ENCODE assay signal across 1 cellular context in genomic region chr10:50416885-50417284, GRCh38.
TF ChIP-seq lines count a peak whose summit lies in the region.

No MANE protein-coding gene starts in this region.

TF ChIP-seq in K562, 482 proteins besides CTCF, POLR2A, EP300 and RAD21 (continued from another document):
- TF ChIP-seq ZNF318 (IDR thresholded peaks at IDR 0.05; ENCODE audit: borderline replicate concordance in 1 of 2, low read depth in 1 of 2): 0 out of 4 replicates have a peak, but pooled peaks of 1 of the 2 experiments have one; percentile 14
- no peak for TF ChIP-seq ZNF699 (CRISPR knock-in tag; IDR thresholded peaks at IDR 0.05; ENCODE audit: insufficient replicate concordance)
- no peak for TF ChIP-seq HIVEP1 (CRISPR knock-in tag; IDR thresholded peaks at IDR 0.05)
- TF ChIP-seq, protein P1, sequence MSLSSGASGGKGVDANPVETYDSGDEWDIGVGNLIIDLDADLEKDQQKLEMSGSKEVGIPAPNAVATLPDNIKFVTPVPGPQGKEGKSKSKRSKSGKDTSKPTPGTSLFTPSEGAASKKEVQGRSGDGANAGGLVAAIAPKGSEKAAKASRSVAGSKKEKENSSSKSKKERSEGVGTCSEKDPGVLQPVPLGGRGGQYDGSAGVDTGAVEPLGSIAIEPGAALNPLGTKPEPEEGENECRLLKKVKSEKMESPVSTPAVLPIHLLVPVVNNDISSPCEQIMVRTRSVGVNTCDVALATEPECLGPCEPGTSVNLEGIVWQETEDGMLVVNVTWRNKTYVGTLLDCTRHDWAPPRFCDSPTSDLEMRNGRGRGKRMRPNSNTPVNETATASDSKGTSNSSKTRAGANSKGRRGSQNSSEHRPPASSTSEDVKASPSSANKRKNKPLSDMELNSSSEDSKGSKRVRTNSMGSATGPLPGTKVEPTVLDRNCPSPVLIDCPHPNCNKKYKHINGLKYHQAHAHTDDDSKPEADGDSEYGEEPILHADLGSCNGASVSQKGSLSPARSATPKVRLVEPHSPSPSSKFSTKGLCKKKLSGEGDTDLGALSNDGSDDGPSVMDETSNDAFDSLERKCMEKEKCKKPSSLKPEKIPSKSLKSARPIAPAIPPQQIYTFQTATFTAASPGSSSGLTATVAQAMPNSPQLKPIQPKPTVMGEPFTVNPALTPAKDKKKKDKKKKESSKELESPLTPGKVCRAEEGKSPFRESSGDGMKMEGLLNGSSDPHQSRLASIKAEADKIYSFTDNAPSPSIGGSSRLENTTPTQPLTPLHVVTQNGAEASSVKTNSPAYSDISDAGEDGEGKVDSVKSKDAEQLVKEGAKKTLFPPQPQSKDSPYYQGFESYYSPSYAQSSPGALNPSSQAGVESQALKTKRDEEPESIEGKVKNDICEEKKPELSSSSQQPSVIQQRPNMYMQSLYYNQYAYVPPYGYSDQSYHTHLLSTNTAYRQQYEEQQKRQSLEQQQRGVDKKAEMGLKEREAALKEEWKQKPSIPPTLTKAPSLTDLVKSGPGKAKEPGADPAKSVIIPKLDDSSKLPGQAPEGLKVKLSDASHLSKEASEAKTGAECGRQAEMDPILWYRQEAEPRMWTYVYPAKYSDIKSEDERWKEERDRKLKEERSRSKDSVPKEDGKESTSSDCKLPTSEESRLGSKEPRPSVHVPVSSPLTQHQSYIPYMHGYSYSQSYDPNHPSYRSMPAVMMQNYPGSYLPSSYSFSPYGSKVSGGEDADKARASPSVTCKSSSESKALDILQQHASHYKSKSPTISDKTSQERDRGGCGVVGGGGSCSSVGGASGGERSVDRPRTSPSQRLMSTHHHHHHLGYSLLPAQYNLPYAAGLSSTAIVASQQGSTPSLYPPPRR (CRISPR knock-in tag; IDR thresholded peaks at IDR 0.05; ENCODE audit: borderline replicate concordance): no peak
- peak; percentile 25; the same call in 1 of the 2 replicates for TF ChIP-seq EP400 (IDR thresholded peaks at IDR 0.05)
- no peak for TF ChIP-seq EZH2 (IDR thresholded peaks at IDR 0.05; ENCODE audit: borderline replicate concordance, low read depth, low read length)
- TF ChIP-seq ZNF324 (CRISPR knock-in tag; IDR thresholded peaks at IDR 0.05): no peak
- TF ChIP-seq, protein P2, sequence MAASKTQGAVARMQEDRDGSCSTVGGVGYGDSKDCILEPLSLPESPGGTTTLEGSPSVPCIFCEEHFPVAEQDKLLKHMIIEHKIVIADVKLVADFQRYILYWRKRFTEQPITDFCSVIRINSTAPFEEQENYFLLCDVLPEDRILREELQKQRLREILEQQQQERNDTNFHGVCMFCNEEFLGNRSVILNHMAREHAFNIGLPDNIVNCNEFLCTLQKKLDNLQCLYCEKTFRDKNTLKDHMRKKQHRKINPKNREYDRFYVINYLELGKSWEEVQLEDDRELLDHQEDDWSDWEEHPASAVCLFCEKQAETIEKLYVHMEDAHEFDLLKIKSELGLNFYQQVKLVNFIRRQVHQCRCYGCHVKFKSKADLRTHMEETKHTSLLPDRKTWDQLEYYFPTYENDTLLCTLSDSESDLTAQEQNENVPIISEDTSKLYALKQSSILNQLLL (CRISPR knock-in tag; IDR thresholded peaks at IDR 0.05; ENCODE audit: borderline replicate concordance): no peak
- TF ChIP-seq BACH1 (tag; IDR thresholded peaks at IDR 0.05): no peak
- TF ChIP-seq GTF2E2 (tag; IDR thresholded peaks at IDR 0.05): no peak
- no peak for TF ChIP-seq ZNF512 (tag; IDR thresholded peaks at IDR 0.05)
- TF ChIP-seq NFRKB (IDR thresholded peaks at IDR 0.05; ENCODE audit: low read depth): no peak
- peak; percentile 20 for TF ChIP-seq MEIS2 (IDR thresholded peaks at IDR 0.05; ENCODE audit: partially characterized antibody)
- no peak for TF ChIP-seq PURB (CRISPR knock-in tag; IDR thresholded peaks at IDR 0.05; ENCODE audit: low read depth)
- no peak for TF ChIP-seq KDM1A (IDR thresholded peaks at IDR 0.05)
- no peak for TF ChIP-seq SNRNP70 (optimal IDR thresholded peaks at IDR 0.05; ENCODE audit: low read depth, low read length)
- TF ChIP-seq JUNB (CRISPR knock-in tag; conservative IDR thresholded peaks at IDR 0.05): no peak
- no peak for TF ChIP-seq USF1 (CRISPR knock-in tag; IDR thresholded peaks at IDR 0.05)
- no peak for TF ChIP-seq ARID3A (IDR thresholded peaks at IDR 0.05; ENCODE audit: borderline replicate concordance, low read depth, low read length)
- TF ChIP-seq HDAC3 (IDR thresholded peaks at IDR 0.05; ENCODE audit: borderline replicate concordance, partially characterized antibody): no peak
- TF ChIP-seq ZBTB49 (CRISPR knock-in tag; IDR thresholded peaks at IDR 0.05; ENCODE audit: borderline replicate concordance): no peak
- TF ChIP-seq ARID2 (IDR thresholded peaks at IDR 0.05): no peak
- no peak for TF ChIP-seq PTRF (tag; IDR thresholded peaks at IDR 0.05)
